Comparison of ENCODE assay signal across 1 cellular context in genomic region chr2:166372046-166372445, GRCh38.
A peak's percentile ranks its signal among the peaks of the same experiment; 100 is the strongest.
TF ChIP-seq lines count a peak whose summit lies in the region.

No MANE protein-coding gene starts in this region.

TF ChIP-seq in HepG2, 621 proteins besides CTCF, POLR2A, EP300 and RAD21 (continued from another document and continues in another):
- no peak; the same call in 1 of the 2 replicates for TF ChIP-seq MYPOP (CRISPR knock-in tag; IDR thresholded peaks at IDR 0.05)
- no peak for TF ChIP-seq SNAPC5 (CRISPR knock-in tag; IDR thresholded peaks at IDR 0.05; ENCODE audit: borderline replicate concordance)
- no peak for TF ChIP-seq TRIM22 (IDR thresholded peaks at IDR 0.05)
- TF ChIP-seq ZNF546 (CRISPR knock-in tag; conservative IDR thresholded peaks at IDR 0.05): no peak
- TF ChIP-seq ZNF724P (CRISPR knock-in tag; IDR thresholded peaks at IDR 0.05; ENCODE audit: borderline replicate concordance): no peak
- no peak for TF ChIP-seq CEBPB (IDR thresholded peaks at IDR 0.05; ENCODE audit: borderline replicate concordance, low read depth, low read length)
- no peak for TF ChIP-seq ZXDC (CRISPR knock-in tag; IDR thresholded peaks at IDR 0.05)
- no peak for TF ChIP-seq RFX3 (CRISPR knock-in tag; IDR thresholded peaks at IDR 0.05)
- no peak for TF ChIP-seq ZNF318 (CRISPR knock-in tag; IDR thresholded peaks at IDR 0.05)
- no peak for TF ChIP-seq CCDC6 (CRISPR knock-in tag; IDR thresholded peaks at IDR 0.05)
- TF ChIP-seq ZNF687 (CRISPR knock-in tag; IDR thresholded peaks at IDR 0.05): no peak
- no peak for TF ChIP-seq ZNF704 (CRISPR knock-in tag; IDR thresholded peaks at IDR 0.05; ENCODE audit: borderline replicate concordance)
- TF ChIP-seq ZNF788 (CRISPR knock-in tag; IDR thresholded peaks at IDR 0.05; ENCODE audit: borderline replicate concordance): no peak
- no peak for TF ChIP-seq ZNF782 (CRISPR knock-in tag; IDR thresholded peaks at IDR 0.05; ENCODE audit: borderline replicate concordance)
- peak; percentile 33 for TF ChIP-seq TBL1XR1 (IDR thresholded peaks at IDR 0.05; ENCODE audit: borderline replicate concordance, low read length, partially characterized antibody)
- TF ChIP-seq MEIS1 (CRISPR knock-in tag; IDR thresholded peaks at IDR 0.05; ENCODE audit: borderline replicate concordance): no peak
- TF ChIP-seq CCAR2 (optimal IDR thresholded peaks at IDR 0.05; ENCODE audit: low read depth, low read length): no peak
- TF ChIP-seq POLR2AphosphoS2 (IDR thresholded peaks at IDR 0.05; ENCODE audit: low read depth, low read length): no peak
- no peak for TF ChIP-seq IRF9 (CRISPR knock-in tag; IDR thresholded peaks at IDR 0.05; ENCODE audit: borderline replicate concordance)
- peak; percentile 81 for TF ChIP-seq JUN (CRISPR knock-in tag; IDR thresholded peaks at IDR 0.05)
- no peak for TF ChIP-seq HMGA1 (CRISPR knock-in tag; conservative IDR thresholded peaks at IDR 0.05)
- no peak for TF ChIP-seq NFKB2 (CRISPR knock-in tag; IDR thresholded peaks at IDR 0.05; ENCODE audit: borderline replicate concordance)
- TF ChIP-seq HNF1A (IDR thresholded peaks at IDR 0.05; ENCODE audit: low read depth): no peak; the same call in 1 of the 2 replicates
- no peak; the same call in 1 of the 2 replicates for TF ChIP-seq HNF1A (CRISPR knock-in tag; IDR thresholded peaks at IDR 0.05; ENCODE audit: borderline replicate concordance)
- no peak for TF ChIP-seq ZNF431 (CRISPR knock-in tag; IDR thresholded peaks at IDR 0.05; ENCODE audit: borderline replicate concordance, low read depth)
- TF ChIP-seq ZNF550 (CRISPR knock-in tag; IDR thresholded peaks at IDR 0.05; ENCODE audit: borderline replicate concordance): no peak
- TF ChIP-seq IKZF5 (CRISPR knock-in tag; IDR thresholded peaks at IDR 0.05): no peak
